ENCODE assay signal across 7 cellular contexts in genomic region chr17:63702223-63702577, GRCh38. TPM values are rescaled to one million over a fixed set of nuclear protein-coding genes. Genes with fewer than 3 reads are reported as not detected.
DNase-seq lines count a peak whose midpoint lies in the region; ATAC-seq and FAIRE-seq lines count a peak whose summit lies in the region.

No MANE protein-coding gene starts in this region.

- H3K36me3 Mint-ChIP-seq in effector memory CD8-positive, alpha-beta T cell (ENCODE audit: insufficient read depth) = peaks cover 70% of the 10 kb centered on the region

- no peaks in the 10 kb centered on the region for H3K9me3 Mint-ChIP-seq in effector memory CD8-positive, alpha-beta T cell

- FAIRE-seq in HTR-8/SVneo (lab: Jason Lieb, UNC) = peak; percentile 9

- no peaks in the 10 kb centered on the region for H3K27me3 Mint-ChIP-seq in effector memory CD8-positive, alpha-beta T cell

- peak; percentile 22 for ATAC-seq in effector memory CD8-positive, alpha-beta T cell (replicated peaks)
- ATAC-seq in stimulated activated naive CD8-positive, alpha-beta T cell treated with anti-CD3 and anti-CD28 coated beads, Interleukin-15, Interleukin-2, amounts not matched to agents 100 U/mL and 50 U/mL, for 24 hours = peak; percentile 3
- ATAC-seq in GM21390 (IDR thresholded peaks at IDR 0.05; ENCODE audit: unreplicated experiment) (no peak), esophagus mucosa (no peak)

- DNase-seq in HTR-8/SVneo (ENCODE audit: insufficient read length, low spot score) (no peak), NCI-H1930 (lab: John Stamatoyannopoulos, UW) (no peak)
- peak; percentile 54 for DNase-seq in activated CD4-positive, alpha-beta T cell treated with anti-CD3 and anti-CD28 coated beads for 1 hour
- DNase-seq in effector memory CD8-positive, alpha-beta T cell = peak in 2 of 3 experiments; percentile 57 to 64
- DNase-seq in stimulated activated naive CD8-positive, alpha-beta T cell treated with anti-CD3 and anti-CD28 coated beads, Interleukin-15, Interleukin-2, amounts not matched to agents 100 U/mL and 50 U/mL, for 24 hours = peak; percentile 75

- H3K4me3 Mint-ChIP-seq in effector memory CD8-positive, alpha-beta T cell = peak overlapping the region; percentile 89 to 94

- peak overlapping the region; percentile 96 for H3K27ac Mint-ChIP-seq in effector memory CD8-positive, alpha-beta T cell

- H3K4me1 Mint-ChIP-seq in effector memory CD8-positive, alpha-beta T cell (ENCODE audit: low read depth in 2 of 2) = peaks cover 64 to 66% of the 10 kb centered on the region in 2 donors

RNA-seq across cellular contexts. Expression of gene LIMD2, which starts 2.3 kb away (rescaled TPM):
- total RNA-seq in esophagus mucosa = 2.8 TPM

RNA-seq across cellular contexts. Expression of gene STRADA, which starts 39.4 kb away (rescaled TPM):
- total RNA-seq in esophagus mucosa = 22.2 TPM

Comparison
In these comparisons a context has a peak if more than half of its experiments do, and no peak if none do; other contexts are left out.
1. DNase-seq: peak in activated CD4-positive, alpha-beta T cell treated with anti-CD3 and anti-CD28 coated beads for 1 hour (single experiment), effector memory CD8-positive, alpha-beta T cell (2 of 3) and stimulated activated naive CD8-positive, alpha-beta T cell treated with anti-CD3 and anti-CD28 coated beads, Interleukin-15, Interleukin-2, amounts not matched to agents 100 U/mL and 50 U/mL, for 24 hours (single experiment); none in HTR-8/SVneo (single experiment) and NCI-H1930 (0 of 2).
2. ATAC-seq: peak in effector memory CD8-positive, alpha-beta T cell (single experiment) and stimulated activated naive CD8-positive, alpha-beta T cell treated with anti-CD3 and anti-CD28 coated beads, Interleukin-15, Interleukin-2, amounts not matched to agents 100 U/mL and 50 U/mL, for 24 hours (single experiment); none in GM21390 (single experiment) and esophagus mucosa (single experiment).